17 cellular contexts compared by ENCODE assay signal in the genomic region with DNA sequence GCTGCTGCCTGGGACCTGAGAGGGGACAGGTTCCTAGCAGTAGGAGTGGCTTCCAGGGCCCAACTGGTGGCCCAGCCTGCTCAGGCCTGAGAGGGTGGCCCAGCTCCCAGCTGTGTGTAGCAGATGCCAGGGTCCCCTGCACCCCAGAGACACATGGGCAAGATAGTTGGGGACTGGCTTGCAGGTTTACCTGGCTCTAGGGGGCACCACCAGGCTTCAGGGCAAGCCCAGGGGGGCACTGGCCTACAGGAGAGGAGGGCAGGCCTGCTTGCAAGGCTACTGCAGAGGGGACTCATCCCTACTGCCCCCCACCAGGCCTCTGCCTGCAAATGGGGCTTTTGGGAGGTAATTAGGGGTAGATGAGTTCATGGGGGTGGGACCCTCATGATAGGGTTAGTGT.
DNase-seq lines count a peak whose midpoint lies in the region; ATAC-seq, FAIRE-seq and TF ChIP-seq lines count a peak whose summit lies in the region.
"Had no signal": no experiment of that assay in that cellular context is flagged by ENCODE, and none has a peak within 500 bp of the region (broad histone marks: within the 10 kb centered on the region; RNA-seq: fewer than 3 reads in every experiment).

No MANE protein-coding gene starts in this region.

- no peaks in the 10 kb centered on the region for H3K36me3 ChIP-seq in right atrium auricular region
- H3K36me3 ChIP-seq in H1 (ENCODE audit: control insufficient read depth in 2 of 4, insufficient read depth in 4 of 4, low read length in 3 of 4): no peaks in the 10 kb centered on the region
- peaks cover 32% of the 10 kb centered on the region for H3K36me3 ChIP-seq in osteoblast (ENCODE audit: insufficient read depth, low read length)

- H3K23me2 ChIP-seq in H1 (ENCODE audit: low read depth, low read length): no peaks in the 10 kb centered on the region

- no peak overlapping the region for H3K23ac ChIP-seq in H1 (ENCODE audit: insufficient read length)

- no peak overlapping the region for H3K4ac ChIP-seq in H1 (replicated peaks; ENCODE audit: insufficient read length, low read depth, low read length)

- H3K14ac ChIP-seq in H1 (ENCODE audit: insufficient read length): no peak overlapping the region

- H2AK5ac ChIP-seq in H1 (ENCODE audit: low read depth, low read length): no peak overlapping the region

- no peak for ATAC-seq in left cardiac atrium
- ATAC-seq in GM19395 (IDR thresholded peaks at IDR 0.05; ENCODE audit: unreplicated experiment): no peak
- ATAC-seq: CD8-positive, alpha-beta T cell; GM12878 had no signal

- H2BK12ac ChIP-seq in H1 (ENCODE audit: low read depth, low read length): no peak overlapping the region; the same call in 1 of the 2 replicates

- POLR2A ChIA-PET in H1 (lab: Charles Lee; ENCODE audit: partially characterized antibody): no interaction called here

- no peak overlapping the region for H2BK5ac ChIP-seq in H1 (ENCODE audit: low read depth, low read length)

- H3K79me1 ChIP-seq in H1 (ENCODE audit: low read depth, low read length): no peaks in the 10 kb centered on the region

- H4K5ac ChIP-seq in H1 (ENCODE audit: insufficient read length, low read depth, low read length): no peak overlapping the region

- no peak for FAIRE-seq in H1 (lab: Jason Lieb, UNC)
- FAIRE-seq: GM12878 had no signal

- H2AFZ ChIP-seq in H1 (ENCODE audit: low read length): no peak overlapping the region
- no peak overlapping the region for H2AFZ ChIP-seq in osteoblast (ENCODE audit: low read length)

- H3K27me3 ChIP-seq in right atrium auricular region: no peaks in the 10 kb centered on the region
- no peaks in the 10 kb centered on the region for H3K27me3 ChIP-seq in H1 (replicated peaks in 1 of 4; ENCODE audit: control insufficient read depth in 3 of 4, extremely low read depth in 1 of 4, insufficient read depth in 3 of 4, low read length in 3 of 4)
- no peaks in the 10 kb centered on the region for H3K27me3 ChIP-seq in osteoblast (ENCODE audit: insufficient read depth, low read length)
- H3K27me3 ChIP-seq: BLaER1 treated with 17β-estradiol and CSF1 and Interleukin-3, amounts not matched to agents 10 nM and 100 nM had no signal

- H3K79me2 ChIP-seq in H1 (ENCODE audit: control insufficient read depth in 1 of 2, insufficient read depth in 2 of 2, low read length in 2 of 2): no peaks in the 10 kb centered on the region
- peaks cover 26% of the 10 kb centered on the region for H3K79me2 ChIP-seq in osteoblast (ENCODE audit: insufficient read depth, low read length)

- H4K91ac ChIP-seq in H1 (replicated peaks; ENCODE audit: insufficient read length, low read length): no peak overlapping the region

- CTCF ChIA-PET in H1 (lab: Charles Lee; ENCODE audit: partially characterized antibody): interaction anchor here (0.7 to 3.5 kb wide), 6 partner anchors 10 to 137 kb away, joined by 3 to 20 read pairs (median 4); no protein-coding TSS in a partner anchor

- H2BK120ac ChIP-seq in H1 (replicated peaks; ENCODE audit: low read depth, low read length): no peak overlapping the region

- no peak overlapping the region for H3K27ac ChIP-seq in right atrium auricular region
- no peak overlapping the region for H3K27ac ChIP-seq in H1 (ENCODE audit: low read depth, low read length)
- H3K27ac ChIP-seq in osteoblast (ENCODE audit: low read depth, low read length): no peak overlapping the region
- H3K27ac ChIP-seq: BLaER1 treated with 17β-estradiol and CSF1 and Interleukin-3, amounts not matched to agents 10 nM and 100 nM; HL-60 had no signal

- TF ChIP-seq RAD21 in H1 (IDR thresholded peaks at IDR 0.05 in 1 of 2, conservative IDR thresholded peaks at IDR 0.05 in 1 of 2; ENCODE audit: low read depth in 2 of 2, low read length in 2 of 2): peak; percentile 11 to 23; a peak in 2 of 4 replicates

- no peaks in the 10 kb centered on the region for H4K20me1 ChIP-seq in H1 (replicated peaks in 1 of 2; ENCODE audit: control insufficient read depth in 1 of 2, insufficient read depth in 2 of 2, low read length in 2 of 2)
- peaks cover 20% of the 10 kb centered on the region for H4K20me1 ChIP-seq in osteoblast (ENCODE audit: insufficient read depth, low read length)

- no peak overlapping the region for H2BK15ac ChIP-seq in H1 (ENCODE audit: low read length)

- H3K18ac ChIP-seq in H1 (ENCODE audit: extremely low read depth, low read length): no peak overlapping the region

- H3K9me3 ChIP-seq in right atrium auricular region: peaks cover 0 to 12% of the 10 kb centered on the region in 2 donors
- H3K9me3 ChIP-seq in H1 (ENCODE audit: insufficient read depth in 2 of 2, low read depth in 1 of 2, low read length in 1 of 2): no peaks in the 10 kb centered on the region
- no peaks in the 10 kb centered on the region for H3K9me3 ChIP-seq in osteoblast (ENCODE audit: low read depth, low read length)

- H3K4me1 ChIP-seq in right atrium auricular region (no peaks in the 10 kb centered on the region), H1 (replicated peaks in 1 of 4; ENCODE audit: control insufficient read depth in 3 of 4, insufficient read depth in 4 of 4, low read length in 3 of 4) (peaks cover 5 to 33% (median 27%) of the 10 kb centered on the region in 4 experiments), osteoblast (ENCODE audit: insufficient read depth, low read length) (no peaks in the 10 kb centered on the region)

- no peak for TF ChIP-seq POLR2A in H1 (IDR thresholded peaks at IDR 0.05; ENCODE audit: control extremely low read depth in 1 of 2, low read depth in 2 of 2, low read length in 2 of 2)

- no peak for TF ChIP-seq CTCF in right atrium auricular region (IDR thresholded peaks at IDR 0.05)
- no peak; a peak in 1 of 4 replicates for TF ChIP-seq CTCF in H1 (IDR thresholded peaks at IDR 0.05; ENCODE audit: control extremely low read depth in 1 of 3, insufficient read depth in 1 of 3, low read depth in 1 of 3, low read length in 3 of 3)
- TF ChIP-seq CTCF in osteoblast (IDR thresholded peaks at IDR 0.05; ENCODE audit: extremely low read depth, low read depth, low read length): no peak

- H3K4me2 ChIP-seq in H1 (ENCODE audit: insufficient read depth in 1 of 2, low read depth in 2 of 2, low read length in 2 of 2) (no peak overlapping the region), osteoblast (ENCODE audit: insufficient read depth, low read length) (no peak overlapping the region)

- H3K4me3 ChIP-seq in right atrium auricular region (no peak overlapping the region), H1 (ENCODE audit: extremely low read depth in 1 of 4, insufficient read depth in 2 of 4, low read depth in 3 of 4, low read length in 4 of 4) (no peak overlapping the region), osteoblast (ENCODE audit: insufficient read depth, low read length) (no peak overlapping the region)
- H3K4me3 ChIP-seq: BLaER1 treated with 17β-estradiol and CSF1 and Interleukin-3, amounts not matched to agents 10 nM and 100 nM; GM12878 had no signal

- no peak for TF ChIP-seq EP300 in H1 (IDR thresholded peaks at IDR 0.05; ENCODE audit: borderline replicate concordance in 1 of 2, low read depth in 2 of 2, low read length in 2 of 2)

- H2BK20ac ChIP-seq in H1 (ENCODE audit: low read length): no peak overlapping the region

- no peak overlapping the region for H4K8ac ChIP-seq in H1 (ENCODE audit: extremely low read depth, insufficient read depth, low read length)

- H3K9ac ChIP-seq in H1 (replicated peaks in 1 of 4; ENCODE audit: extremely low read depth in 1 of 4, low read depth in 3 of 4, low read length in 3 of 4): no peak overlapping the region
- H3K9ac ChIP-seq: BLaER1 treated with 17β-estradiol and CSF1 and Interleukin-3, amounts not matched to agents 10 nM and 100 nM had no signal

- intact Hi-C loops in left cardiac atrium (cut with DNase I): no loop called here

- DNase-seq in left cardiac atrium (peak; percentile 11), right atrium auricular region (ENCODE audit: low spot score) (no peak), H1 (ENCODE audit: low read depth in 1 of 2, low spot score in 2 of 2) (no peak), osteoblast (ENCODE audit: insufficient read length, low spot score, missing footprints) (peak; percentile 26), NCI-H2196 (lab: John Stamatoyannopoulos, UW; ENCODE audit: unreplicated experiment) (no peak), DMS153 treated with DMSO at 0.1 percent for 48 hours (lab: John Stamatoyannopoulos, UW; ENCODE audit: unreplicated experiment) (no peak)
- DNase-seq: Calu3; CD8-positive, alpha-beta T cell; DMS53; DND-41; EL; HCEC 1CT; HFFc6 had no signal

- H3K56ac ChIP-seq in H1 (replicated peaks; ENCODE audit: insufficient read length, low read depth, low read length): no peak overlapping the region

TF ChIP-seq in H1, 55 proteins besides CTCF, POLR2A, EP300 and RAD21 (continues in another document):
- TF ChIP-seq, protein P1, sequence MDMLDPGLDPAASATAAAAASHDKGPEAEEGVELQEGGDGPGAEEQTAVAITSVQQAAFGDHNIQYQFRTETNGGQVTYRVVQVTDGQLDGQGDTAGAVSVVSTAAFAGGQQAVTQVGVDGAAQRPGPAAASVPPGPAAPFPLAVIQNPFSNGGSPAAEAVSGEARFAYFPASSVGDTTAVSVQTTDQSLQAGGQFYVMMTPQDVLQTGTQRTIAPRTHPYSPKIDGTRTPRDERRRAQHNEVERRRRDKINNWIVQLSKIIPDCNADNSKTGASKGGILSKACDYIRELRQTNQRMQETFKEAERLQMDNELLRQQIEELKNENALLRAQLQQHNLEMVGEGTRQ (IDR thresholded peaks at IDR 0.05; ENCODE audit: low read length): no peak
- TF ChIP-seq ASH2L (IDR thresholded peaks at IDR 0.05; ENCODE audit: low read length): no peak
- TF ChIP-seq SUZ12 (IDR thresholded peaks at IDR 0.05; ENCODE audit: low read length): no peak
- TF ChIP-seq RXRA (IDR thresholded peaks at IDR 0.05; ENCODE audit: insufficient read depth, low read depth, low read length): no peak
- no peak for TF ChIP-seq ZNF274 (IDR thresholded peaks at IDR 0.05; ENCODE audit: borderline replicate concordance, extremely low read depth, low read length)
- TF ChIP-seq PHF8 (conservative IDR thresholded peaks at IDR 0.05; ENCODE audit: low read depth, low read length): no peak
- no peak for TF ChIP-seq TAF7 (optimal IDR thresholded peaks at IDR 0.05; ENCODE audit: borderline replicate concordance, low read depth, low read length)
- no peak for TF ChIP-seq YY1 (IDR thresholded peaks at IDR 0.05; ENCODE audit: low read depth, low read length)
- TF ChIP-seq SP4 (IDR thresholded peaks at IDR 0.05; ENCODE audit: low read length): no peak
- TF ChIP-seq CREB1 (IDR thresholded peaks at IDR 0.05): no peak

Comparison
In these comparisons a context has a peak if more than half of its experiments do, and no peak if none do; other contexts are left out.
1. DNase-seq: peak in left cardiac atrium (single experiment) and osteoblast (single experiment); none in right atrium auricular region (single experiment), H1 (0 of 2), NCI-H2196 (single experiment) and DMS153 treated with DMSO at 0.1 percent for 48 hours (single experiment).